Comparison of ENCODE assay signal across 8 cellular contexts in the genomic region with DNA sequence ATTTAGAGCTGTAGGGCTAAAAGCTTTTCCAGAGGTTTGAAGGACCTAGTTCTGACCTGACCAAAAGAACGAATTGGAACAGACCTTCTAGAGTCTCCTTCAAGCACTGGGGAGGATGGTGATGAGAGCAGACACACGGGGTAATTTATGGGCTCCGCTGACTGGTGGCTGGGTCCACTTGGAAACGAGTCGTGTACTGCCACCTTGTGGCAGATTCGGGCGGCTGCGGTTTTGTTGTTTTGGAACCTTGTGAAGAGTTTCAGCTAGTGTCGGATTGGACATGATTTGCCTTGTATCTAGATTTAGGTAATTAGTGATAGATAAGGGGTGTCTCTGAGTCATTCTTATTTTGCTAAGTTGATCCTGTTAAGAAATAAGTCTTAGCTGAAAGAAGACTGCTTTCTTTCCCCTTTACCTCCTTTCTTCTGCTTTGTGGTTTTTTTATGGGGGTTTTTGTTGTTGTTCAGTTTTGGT.
DNase-seq lines count a peak whose midpoint lies in the region; ATAC-seq, FAIRE-seq and TF ChIP-seq lines count a peak whose summit lies in the region.

No MANE protein-coding gene starts in this region.

- FAIRE-seq in GM12891 (lab: Jason Lieb, UNC), result no peak

- ATAC-seq in left ventricle myocardium superior (peak; percentile 74), GM21423 (IDR thresholded peaks at IDR 0.05; ENCODE audit: unreplicated experiment) (no peak), HG03045 (IDR thresholded peaks at IDR 0.05; ENCODE audit: unreplicated experiment) (no peak)

- no peak for TF ChIP-seq POLR2A in GM12891 (IDR thresholded peaks at IDR 0.05; ENCODE audit: low read depth, low read length)

- intact Hi-C loops in left ventricle myocardium superior (cut with micrococcal nuclease), result loop anchor here (5.0 kb wide), 1 partner anchor 420 kb away; no protein-coding TSS in a partner anchor

- DNase-seq in GM12891 (ENCODE audit: insufficient read length, low spot score) (peak; percentile 59), NCI-H1694 treated with DMSO at 0.1 percent for 48 hours (lab: John Stamatoyannopoulos, UW) (peak; percentile 68), T-helper 2 cell (peak; percentile 38 to 85 (median 63)), amniotic stem cell (lab: John Stamatoyannopoulos, UW) (peak; percentile 33), left ventricle myocardium superior (peak; percentile 82), retina (peak; percentile 88)

TF ChIP-seq in GM12891, 5 proteins besides CTCF, POLR2A, EP300 and RAD21:
- no peak for TF ChIP-seq POLR2AphosphoS5 (IDR thresholded peaks at IDR 0.05; ENCODE audit: low read depth, low read length)
- TF ChIP-seq TAF1 (IDR thresholded peaks at IDR 0.05; ENCODE audit: low read depth, low read length), result no peak
- no peak for TF ChIP-seq PAX5 (IDR thresholded peaks at IDR 0.05; ENCODE audit: insufficient read depth, low read length, severe bottlenecking)
- TF ChIP-seq SPI1 (IDR thresholded peaks at IDR 0.05; ENCODE audit: low read depth, low read length), result no peak
- TF ChIP-seq POU2F2 (IDR thresholded peaks at IDR 0.05; ENCODE audit: low read depth, low read length), result no peak

Comparison
In these comparisons a context has a peak if more than half of its experiments do, and no peak if none do; other contexts are left out.
1. DNase-seq: peak in every context shown above with its lines; median percentile 88 in retina; 82 in left ventricle myocardium superior; 68 in NCI-H1694 treated with DMSO at 0.1 percent for 48 hours; 63 in T-helper 2 cell; 59 in GM12891; 33 in amniotic stem cell.